Comparison of ENCODE assay signal across 19 cellular contexts in the genomic region with DNA sequence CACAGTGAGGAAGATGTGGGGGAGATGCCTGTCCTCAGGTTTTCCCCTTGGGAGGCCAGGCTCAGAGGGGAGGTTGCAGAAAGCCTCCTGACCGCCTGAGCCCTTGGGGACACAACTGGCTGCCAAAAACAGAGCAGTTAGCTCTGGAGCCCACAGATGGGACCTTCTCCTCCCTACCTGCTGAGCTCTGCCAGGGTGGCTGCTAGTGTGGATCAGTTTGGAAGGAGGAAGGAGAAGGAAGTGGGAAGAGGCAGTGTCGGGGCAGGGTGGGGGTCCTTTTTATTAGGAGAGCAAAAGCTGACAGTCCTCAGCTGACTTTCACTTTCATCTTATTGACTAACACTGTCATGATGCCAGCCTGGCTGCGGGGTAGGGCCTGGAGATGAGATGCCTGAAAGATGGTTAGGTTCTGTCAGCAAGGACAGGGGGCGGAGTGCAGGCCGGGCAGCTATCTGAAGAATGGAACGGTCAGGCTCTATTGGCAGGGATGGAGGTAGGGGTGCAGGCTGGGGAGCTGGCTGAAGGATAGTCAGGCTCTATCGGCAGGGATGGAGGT.
A peak's percentile ranks its signal among the peaks of the same experiment; 100 is the strongest.
DNase-seq lines count a peak whose midpoint lies in the region; ATAC-seq, FAIRE-seq and TF ChIP-seq lines count a peak whose summit lies in the region.
"Had no signal": no experiment of that assay in that cellular context is flagged by ENCODE, and none has a peak within 500 bp of the region (broad histone marks: within the 10 kb centered on the region; RNA-seq: fewer than 3 reads in every experiment).

No MANE protein-coding gene starts in this region.

- H2AFZ ChIP-seq in DND-41 (ENCODE audit: low read depth, low read length), result peak overlapping the region; percentile 23; the same call in 1 of the 2 replicates

- H3K4me2 ChIP-seq in DND-41 (ENCODE audit: insufficient read depth, low read length), result peak overlapping the region; percentile 6; the same call in 1 of the 2 replicates
- H3K4me2 ChIP-seq: KMS-11 had no signal

- H3K27ac Mint-ChIP-seq in activated naive CD4-positive, alpha-beta T cell treated with anti-CD3 and anti-CD28 coated beads, Interleukin-2, amount 10 ng/mL, durations not matched to agents 7 days and 5 days, result no peak overlapping the region
- H3K27ac Mint-ChIP-seq in activated naive CD4-positive, alpha-beta T cell treated with anti-CD3 and anti-CD28 coated beads, Interleukin-2, amount 50 U/mL, for 72 hours, result peak overlapping the region in 1 of 2 donors; percentile 5

- H3K4me1 Mint-ChIP-seq in activated naive CD4-positive, alpha-beta T cell treated with anti-CD3 and anti-CD28 coated beads, Interleukin-2, amount 10 ng/mL, durations not matched to agents 7 days and 5 days, result no peaks in the 10 kb centered on the region

- no peaks in the 10 kb centered on the region for H4K20me1 ChIP-seq in DND-41 (ENCODE audit: insufficient read depth, low read length)

- no peaks in the 10 kb centered on the region for H3K36me3 Mint-ChIP-seq in activated naive CD4-positive, alpha-beta T cell treated with anti-CD3 and anti-CD28 coated beads, Interleukin-2, amount 10 ng/mL, durations not matched to agents 7 days and 5 days
- no peaks in the 10 kb centered on the region for H3K36me3 Mint-ChIP-seq in activated naive CD4-positive, alpha-beta T cell treated with anti-CD3 and anti-CD28 coated beads, Interleukin-2, amount 50 U/mL, for 72 hours

- TF ChIP-seq CTCF in DND-41 (IDR thresholded peaks at IDR 0.05; ENCODE audit: borderline replicate concordance, extremely low read depth, low read length, poor library complexity, severe bottlenecking), result no peak
- no peak for TF ChIP-seq CTCF in kidney (IDR thresholded peaks at IDR 0.05; ENCODE audit: borderline replicate concordance, extremely low read depth, insufficient read depth)
- no peak for TF ChIP-seq CTCF in spleen (IDR thresholded peaks at IDR 0.05 in 8 of 11, conservative IDR thresholded peaks at IDR 0.05 in 3 of 11)

- 66 to 80% (median 75%) methylated on average over 6 to 7 of the region's 7 CpGs for WGBS in spleen, 5 donors

- intact Hi-C loops in kidney (cut with DNase I), result no loop called here
- intact Hi-C loops in spleen (cut with DNase I; ENCODE audit: low total_unique reads), result no loop called here

- no peak for FAIRE-seq in kidney (lab: Jason Lieb, UNC)
- no peak for FAIRE-seq in GM12892 (lab: Jason Lieb, UNC)
- FAIRE-seq: A204.1, D721Med had no signal

- H3K27me3 ChIP-seq in DND-41 (ENCODE audit: insufficient read depth, low read length, poor library complexity) (no peaks in the 10 kb centered on the region), spleen (replicated peaks in 1 of 7) (peaks cover 0 to 23% (median 0%) of the 10 kb centered on the region in 7 donors)

- peak; percentile 9 for DNase-seq in activated naive CD4-positive, alpha-beta T cell treated with anti-CD3 and anti-CD28 coated beads, Interleukin-2, amount 10 ng/mL, durations not matched to agents 7 days and 5 days
- DNase-seq in activated naive CD4-positive, alpha-beta T cell treated with anti-CD3 and anti-CD28 coated beads, Interleukin-2, amount 50 U/mL, for 72 hours (ENCODE audit: low spot score in 2 of 2), result no peak
- DNase-seq in DND-41, result peak; percentile 46
- peak; percentile 60 for DNase-seq in kidney
- peak; percentile 55 for DNase-seq in spleen
- DNase-seq in OCI-M1 (lab: John Stamatoyannopoulos, UW), result no peak
- no peak for DNase-seq in GM12892 (ENCODE audit: insufficient read length)
- DNase-seq in HUDEP-2 (lab: John Stamatoyannopoulos, UW; ENCODE audit: unreplicated experiment in 76 of 76), result no peak
- DNase-seq: NCI-H1417 treated with DMSO at 0.1 percent for 48 hours, NCI-H187 treated with DMSO at 0.1 percent for 48 hours, NCI-H2227 treated with DMSO at 0.1 percent for 48 hours, NCI-H510A treated with DMSO at 0.1 percent for 48 hours, NCI-H82, PC-3, RPMI8226, SJCRH30 had no signal

- ATAC-seq in activated naive CD4-positive, alpha-beta T cell treated with anti-CD3 and anti-CD28 coated beads, Interleukin-2, amount 50 U/mL, for 72 hours, result no peak
- ATAC-seq in DND-41 (ENCODE audit: insufficient read depth, low read depth), result peak; percentile 52; the same call in 2 of the 3 replicates
- ATAC-seq: PC-3 had no signal

- H3K36me3 ChIP-seq in DND-41 (ENCODE audit: insufficient read depth, low read length) (no peaks in the 10 kb centered on the region), kidney (ENCODE audit: control insufficient read depth in 1 of 2, insufficient read depth in 2 of 2, low read length in 2 of 2) (no peaks in the 10 kb centered on the region), spleen (no peaks in the 10 kb centered on the region)
- H3K36me3 ChIP-seq: SJCRH30 had no signal

- CTCF ChIA-PET in activated naive CD4-positive, alpha-beta T cell treated with anti-CD3 and anti-CD28 coated beads, Interleukin-2, amount 10 ng/mL, durations not matched to agents 7 days and 5 days (lab: Charles Lee), result no interaction called here

- H3K9me3 ChIP-seq in DND-41 (ENCODE audit: insufficient read depth, low read length, severe bottlenecking) (peaks cover 6% of the 10 kb centered on the region), kidney (ENCODE audit: control insufficient read depth in 1 of 2, low read length in 2 of 2) (no peaks in the 10 kb centered on the region), spleen (peaks cover 0 to 4% (median 0%) of the 10 kb centered on the region in 8 donors)
- H3K9me3 ChIP-seq: SJCRH30 had no signal

- no peak overlapping the region for H3K4me3 Mint-ChIP-seq in activated naive CD4-positive, alpha-beta T cell treated with anti-CD3 and anti-CD28 coated beads, Interleukin-2, amount 10 ng/mL, durations not matched to agents 7 days and 5 days

- H3K4me1 ChIP-seq in DND-41 (ENCODE audit: insufficient read depth, low read length), result peaks cover 26% of the 10 kb centered on the region
- no peaks in the 10 kb centered on the region for H3K4me1 ChIP-seq in kidney (ENCODE audit: control insufficient read depth in 1 of 2, insufficient read depth in 1 of 2, low read depth in 1 of 2, low read length in 2 of 2)
- peaks cover 0 to 12% (median 2%) of the 10 kb centered on the region in 6 donors for H3K4me1 ChIP-seq in spleen
- H3K4me1 ChIP-seq: SJCRH30 had no signal

- TF ChIP-seq POLR2A in spleen (IDR thresholded peaks at IDR 0.05), result no peak
- TF ChIP-seq POLR2A in GM12892 (IDR thresholded peaks at IDR 0.05; ENCODE audit: low read depth, low read length), result no peak

- H3K9me3 Mint-ChIP-seq in activated naive CD4-positive, alpha-beta T cell treated with anti-CD3 and anti-CD28 coated beads, Interleukin-2, amount 10 ng/mL, durations not matched to agents 7 days and 5 days, result peaks cover 24% of the 10 kb centered on the region
- H3K9me3 Mint-ChIP-seq in activated naive CD4-positive, alpha-beta T cell treated with anti-CD3 and anti-CD28 coated beads, Interleukin-2, amount 50 U/mL, for 72 hours, result peaks cover 12 to 13% of the 10 kb centered on the region in 2 donors

- H3K79me2 ChIP-seq in DND-41 (ENCODE audit: insufficient read depth, low read length), result no peaks in the 10 kb centered on the region

- H3K27ac ChIP-seq in DND-41 (ENCODE audit: low read length) (peak overlapping the region; percentile 81), kidney (ENCODE audit: low read depth in 2 of 2, low read length in 2 of 2) (no peak overlapping the region), spleen (no peak overlapping the region)
- H3K27ac ChIP-seq: KMS-11, SJCRH30 had no signal

- H3K4me3 ChIP-seq in DND-41 (ENCODE audit: low read depth in 1 of 2, low read length in 2 of 2) (no peak overlapping the region), kidney (ENCODE audit: low read length in 2 of 2) (no peak overlapping the region), spleen (no peak overlapping the region)
- H3K4me3 ChIP-seq: SJCRH30 had no signal

- H3K9ac ChIP-seq in DND-41 (ENCODE audit: low read depth, low read length) (peak overlapping the region; percentile 31), kidney (ENCODE audit: low read length in 2 of 2) (no peak overlapping the region)
- H3K9ac ChIP-seq: KMS-11 had no signal

- H3K27me3 Mint-ChIP-seq in activated naive CD4-positive, alpha-beta T cell treated with anti-CD3 and anti-CD28 coated beads, Interleukin-2, amount 10 ng/mL, durations not matched to agents 7 days and 5 days, result peaks cover 14% of the 10 kb centered on the region

Comparison
In these comparisons a context has a peak if more than half of its experiments do, and no peak if none do; other contexts are left out.
1. DNase-seq: peak in activated naive CD4-positive, alpha-beta T cell treated with anti-CD3 and anti-CD28 coated beads, Interleukin-2, amount 10 ng/mL, durations not matched to agents 7 days and 5 days (single experiment), DND-41 (single experiment), kidney (single experiment) and spleen (single experiment); none in activated naive CD4-positive, alpha-beta T cell treated with anti-CD3 and anti-CD28 coated beads, Interleukin-2, amount 50 U/mL, for 72 hours (0 of 2), OCI-M1 (single experiment), GM12892 (single experiment) and HUDEP-2 (0 of 76).